8 cellular contexts compared by ENCODE assay signal in genomic region chr10:73493781-73494180, GRCh38. TPM values are rescaled to one million over a fixed set of nuclear protein-coding genes. Genes with fewer than 3 reads are reported as not detected.
A peak's percentile ranks its signal among the peaks of the same experiment; 100 is the strongest.
DNase-seq lines count a peak whose midpoint lies in the region; ATAC-seq and TF ChIP-seq lines count a peak whose summit lies in the region.
"Had no signal": no experiment of that assay in that cellular context is flagged by ENCODE, and none has a peak within 500 bp of the region (broad histone marks: within the 10 kb centered on the region; RNA-seq: fewer than 3 reads in every experiment).

No MANE protein-coding gene starts in this region.

- DNase-seq in GM23338 (ENCODE audit: low spot score): no peak
- DNase-seq in SJSA1 (ENCODE audit: low read depth in 1 of 2, low spot score in 2 of 2): no peak
- DNase-seq in epithelial cell of prostate (ENCODE audit: low read depth, low spot score): no peak
- DNase-seq in gastrocnemius medialis: no peak
- no peak for DNase-seq in NCI-H1930 (lab: John Stamatoyannopoulos, UW)
- DNase-seq in DMS 273 treated with DMSO at 0.1 percent for 48 hours (lab: John Stamatoyannopoulos, UW): no peak
- DNase-seq in SIG-M5 treated with dmso at 0.1 percent for 504 hours (lab: John Stamatoyannopoulos, UW; ENCODE audit: unreplicated experiment): no peak
- DNase-seq: KBM-7 had no signal

- in situ Hi-C loops in gastrocnemius medialis (cut with MboI; ENCODE audit: low sequenced_read_pairs in 4 of 4): no loop called here

- H3K4me3 ChIP-seq in GM23338 (no peak overlapping the region), SJSA1 (no peak overlapping the region), gastrocnemius medialis (peak overlapping the region in 3 of 4 donors; percentile 79 to 99 (median 94))

- H3K4me2 ChIP-seq in GM23338: peak overlapping the region; percentile 98; the same call in 1 of the 2 replicates

- H4K20me1 ChIP-seq in GM23338 (replicated peaks; ENCODE audit: insufficient read depth): 0 out of 2 replicates have a peak, but pooled peaks cover 3% of the 10 kb centered on the region

- H3K9me3 ChIP-seq in SJSA1 (replicated peaks) (no peaks in the 10 kb centered on the region), gastrocnemius medialis (no peaks in the 10 kb centered on the region)

- intact Hi-C loops in gastrocnemius medialis (cut with DNase I; ENCODE audit: low total_unique reads): no loop called here

- H3K4me1 ChIP-seq in GM23338 (ENCODE audit: insufficient read depth) (peaks cover 15% of the 10 kb centered on the region), SJSA1 (replicated peaks) (peaks cover 16% of the 10 kb centered on the region), gastrocnemius medialis (peaks cover 46 to 48% of the 10 kb centered on the region in 2 donors)

- H3K27ac ChIP-seq in GM23338 (ENCODE audit: low read depth) (no peak overlapping the region), SJSA1 (peak overlapping the region; percentile 14; the same call in 1 of the 2 replicates), epithelial cell of prostate (peak overlapping the region; percentile 96), gastrocnemius medialis (peak overlapping the region; percentile 93 to 99 (median 96))

- peaks cover 7% of the 10 kb centered on the region; the same call in 2 of the 3 replicates for H3K36me3 Mint-ChIP-seq in GM23338 (ENCODE audit: low read depth)

- peaks cover 4% of the 10 kb centered on the region for H3K27me3 Mint-ChIP-seq in GM23338 (ENCODE audit: insufficient read depth, low read depth, poor library complexity)

- TF ChIP-seq POLR2A in gastrocnemius medialis (IDR thresholded peaks at IDR 0.05): no peak

- H3K27ac Mint-ChIP-seq in GM23338: 0 out of 2 replicates have a peak overlapping the region, but pooled peaks have one; percentile 10

- H3K4me3 Mint-ChIP-seq in GM23338: peak overlapping the region; percentile 48

- peaks cover 64% of the 10 kb centered on the region for H3K79me2 ChIP-seq in GM23338 (replicated peaks; ENCODE audit: insufficient read depth)

- H3K4me1 Mint-ChIP-seq in GM23338: peaks cover 24% of the 10 kb centered on the region

- no peaks in the 10 kb centered on the region for H3K27me3 ChIP-seq in GM23338 (ENCODE audit: insufficient read depth)
- H3K27me3 ChIP-seq in SJSA1 (replicated peaks): no peaks in the 10 kb centered on the region
- no peaks in the 10 kb centered on the region for H3K27me3 ChIP-seq in gastrocnemius medialis

- H2AFZ ChIP-seq in GM23338: no peak overlapping the region

- peaks cover 6% of the 10 kb centered on the region; the same call in 1 of the 2 replicates for H3F3A ChIP-seq in GM23338 (replicated peaks; ENCODE audit: low read depth)

- no peaks in the 10 kb centered on the region for H3K9me2 ChIP-seq in GM23338 (ENCODE audit: insufficient read depth)

- no peaks in the 10 kb centered on the region for H3K36me3 ChIP-seq in GM23338 (ENCODE audit: insufficient read depth)
- H3K36me3 ChIP-seq in SJSA1: peaks cover 13% of the 10 kb centered on the region
- H3K36me3 ChIP-seq in gastrocnemius medialis: peaks cover 0 to 18% of the 10 kb centered on the region in 2 donors

- TF ChIP-seq CTCF in GM23338 (conservative IDR thresholded peaks at IDR 0.05; ENCODE audit: low read depth in 2 of 2): no peak
- no peak for TF ChIP-seq CTCF in gastrocnemius medialis (IDR thresholded peaks at IDR 0.05 in 4 of 5, conservative IDR thresholded peaks at IDR 0.05 in 1 of 5)

- H3K9me3 Mint-ChIP-seq in GM23338: no peaks in the 10 kb centered on the region; the same call in 2 of the 3 replicates

- ATAC-seq in GM23338 (no peak), gastrocnemius medialis (no peak)

TF ChIP-seq in GM23338, 12 proteins besides CTCF, POLR2A, EP300 and RAD21 (continues in another document):
- TF ChIP-seq POLR2AphosphoS5 (IDR thresholded peaks at IDR 0.05; ENCODE audit: low read depth) (no peak), STAT1 (IDR thresholded peaks at IDR 0.05; ENCODE audit: unreplicated experiment) (no peak), ZNF114 (CRISPR knock-in tag; IDR thresholded peaks at IDR 0.05) (no peak), ZNF331 (CRISPR knock-in tag; IDR thresholded peaks at IDR 0.05; ENCODE audit: low read depth) (no peak)
- TF ChIP-seq, protein P1, sequence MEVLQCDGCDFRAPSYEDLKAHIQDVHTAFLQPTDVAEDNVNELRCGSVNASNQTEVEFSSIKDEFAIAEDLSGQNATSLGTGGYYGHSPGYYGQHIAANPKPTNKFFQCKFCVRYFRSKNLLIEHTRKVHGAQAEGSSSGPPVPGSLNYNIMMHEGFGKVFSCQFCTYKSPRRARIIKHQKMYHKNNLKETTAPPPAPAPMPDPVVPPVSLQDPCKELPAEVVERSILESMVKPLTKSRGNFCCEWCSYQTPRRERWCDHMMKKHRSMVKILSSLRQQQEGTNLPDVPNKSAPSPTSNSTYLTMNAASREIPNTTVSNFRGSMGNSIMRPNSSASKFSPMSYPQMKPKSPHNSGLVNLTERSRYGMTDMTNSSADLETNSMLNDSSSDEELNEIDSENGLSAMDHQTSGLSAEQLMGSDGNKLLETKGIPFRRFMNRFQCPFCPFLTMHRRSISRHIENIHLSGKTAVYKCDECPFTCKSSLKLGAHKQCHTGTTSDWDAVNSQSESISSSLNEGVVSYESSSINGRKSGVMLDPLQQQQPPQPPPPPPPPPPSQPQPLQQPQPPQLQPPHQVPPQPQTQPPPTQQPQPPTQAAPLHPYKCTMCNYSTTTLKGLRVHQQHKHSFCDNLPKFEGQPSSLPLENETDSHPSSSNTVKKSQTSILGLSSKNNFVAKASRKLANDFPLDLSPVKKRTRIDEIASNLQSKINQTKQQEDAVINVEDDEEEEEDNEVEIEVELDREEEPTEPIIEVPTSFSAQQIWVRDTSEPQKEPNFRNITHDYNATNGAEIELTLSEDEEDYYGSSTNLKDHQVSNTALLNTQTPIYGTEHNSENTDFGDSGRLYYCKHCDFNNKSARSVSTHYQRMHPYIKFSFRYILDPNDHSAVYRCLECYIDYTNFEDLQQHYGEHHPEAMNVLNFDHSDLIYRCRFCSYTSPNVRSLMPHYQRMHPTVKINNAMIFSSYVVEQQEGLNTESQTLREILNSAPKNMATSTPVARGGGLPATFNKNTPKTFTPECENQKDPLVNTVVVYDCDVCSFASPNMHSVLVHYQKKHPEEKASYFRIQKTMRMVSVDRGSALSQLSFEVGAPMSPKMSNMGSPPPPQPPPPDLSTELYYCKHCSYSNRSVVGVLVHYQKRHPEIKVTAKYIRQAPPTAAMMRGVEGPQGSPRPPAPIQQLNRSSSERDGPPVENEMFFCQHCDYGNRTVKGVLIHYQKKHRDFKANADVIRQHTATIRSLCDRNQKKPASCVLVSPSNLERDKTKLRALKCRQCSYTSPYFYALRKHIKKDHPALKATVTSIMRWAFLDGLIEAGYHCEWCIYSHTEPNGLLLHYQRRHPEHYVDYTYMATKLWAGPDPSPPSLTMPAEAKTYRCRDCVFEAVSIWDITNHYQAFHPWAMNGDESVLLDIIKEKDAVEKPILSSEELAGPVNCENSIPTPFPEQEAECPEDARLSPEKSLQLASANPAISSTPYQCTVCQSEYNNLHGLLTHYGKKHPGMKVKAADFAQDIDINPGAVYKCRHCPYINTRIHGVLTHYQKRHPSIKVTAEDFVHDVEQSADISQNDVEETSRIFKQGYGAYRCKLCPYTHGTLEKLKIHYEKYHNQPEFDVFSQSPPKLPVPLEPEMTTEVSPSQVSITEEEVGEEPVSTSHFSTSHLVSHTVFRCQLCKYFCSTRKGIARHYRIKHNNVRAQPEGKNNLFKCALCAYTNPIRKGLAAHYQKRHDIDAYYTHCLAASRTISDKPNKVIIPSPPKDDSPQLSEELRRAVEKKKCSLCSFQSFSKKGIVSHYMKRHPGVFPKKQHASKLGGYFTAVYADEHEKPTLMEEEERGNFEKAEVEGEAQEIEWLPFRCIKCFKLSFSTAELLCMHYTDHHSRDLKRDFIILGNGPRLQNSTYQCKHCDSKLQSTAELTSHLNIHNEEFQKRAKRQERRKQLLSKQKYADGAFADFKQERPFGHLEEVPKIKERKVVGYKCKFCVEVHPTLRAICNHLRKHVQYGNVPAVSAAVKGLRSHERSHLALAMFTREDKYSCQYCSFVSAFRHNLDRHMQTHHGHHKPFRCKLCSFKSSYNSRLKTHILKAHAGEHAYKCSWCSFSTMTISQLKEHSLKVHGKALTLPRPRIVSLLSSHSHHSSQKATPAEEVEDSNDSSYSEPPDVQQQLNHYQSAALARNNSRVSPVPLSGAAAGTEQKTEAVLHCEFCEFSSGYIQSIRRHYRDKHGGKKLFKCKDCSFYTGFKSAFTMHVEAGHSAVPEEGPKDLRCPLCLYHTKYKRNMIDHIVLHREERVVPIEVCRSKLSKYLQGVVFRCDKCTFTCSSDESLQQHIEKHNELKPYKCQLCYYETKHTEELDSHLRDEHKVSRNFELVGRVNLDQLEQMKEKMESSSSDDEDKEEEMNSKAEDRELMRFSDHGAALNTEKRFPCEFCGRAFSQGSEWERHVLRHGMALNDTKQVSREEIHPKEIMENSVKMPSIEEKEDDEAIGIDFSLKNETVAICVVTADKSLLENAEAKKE (CRISPR knock-in tag; IDR thresholded peaks at IDR 0.05): no peak
- TF ChIP-seq, protein P2, sequence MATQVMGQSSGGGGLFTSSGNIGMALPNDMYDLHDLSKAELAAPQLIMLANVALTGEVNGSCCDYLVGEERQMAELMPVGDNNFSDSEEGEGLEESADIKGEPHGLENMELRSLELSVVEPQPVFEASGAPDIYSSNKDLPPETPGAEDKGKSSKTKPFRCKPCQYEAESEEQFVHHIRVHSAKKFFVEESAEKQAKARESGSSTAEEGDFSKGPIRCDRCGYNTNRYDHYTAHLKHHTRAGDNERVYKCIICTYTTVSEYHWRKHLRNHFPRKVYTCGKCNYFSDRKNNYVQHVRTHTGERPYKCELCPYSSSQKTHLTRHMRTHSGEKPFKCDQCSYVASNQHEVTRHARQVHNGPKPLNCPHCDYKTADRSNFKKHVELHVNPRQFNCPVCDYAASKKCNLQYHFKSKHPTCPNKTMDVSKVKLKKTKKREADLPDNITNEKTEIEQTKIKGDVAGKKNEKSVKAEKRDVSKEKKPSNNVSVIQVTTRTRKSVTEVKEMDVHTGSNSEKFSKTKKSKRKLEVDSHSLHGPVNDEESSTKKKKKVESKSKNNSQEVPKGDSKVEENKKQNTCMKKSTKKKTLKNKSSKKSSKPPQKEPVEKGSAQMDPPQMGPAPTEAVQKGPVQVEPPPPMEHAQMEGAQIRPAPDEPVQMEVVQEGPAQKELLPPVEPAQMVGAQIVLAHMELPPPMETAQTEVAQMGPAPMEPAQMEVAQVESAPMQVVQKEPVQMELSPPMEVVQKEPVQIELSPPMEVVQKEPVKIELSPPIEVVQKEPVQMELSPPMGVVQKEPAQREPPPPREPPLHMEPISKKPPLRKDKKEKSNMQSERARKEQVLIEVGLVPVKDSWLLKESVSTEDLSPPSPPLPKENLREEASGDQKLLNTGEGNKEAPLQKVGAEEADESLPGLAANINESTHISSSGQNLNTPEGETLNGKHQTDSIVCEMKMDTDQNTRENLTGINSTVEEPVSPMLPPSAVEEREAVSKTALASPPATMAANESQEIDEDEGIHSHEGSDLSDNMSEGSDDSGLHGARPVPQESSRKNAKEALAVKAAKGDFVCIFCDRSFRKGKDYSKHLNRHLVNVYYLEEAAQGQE (IDR thresholded peaks at IDR 0.05; ENCODE audit: unreplicated experiment): no peak

RNA-seq across cellular contexts. Expression of gene PPP3CB, which starts 2.0 kb away (rescaled TPM):
- 38.5 and 42.9 TPM in 2 replicates for total RNA-seq in GM23338 (2014; rRNA removed; shearing (Covaris generic))
- 17.9 and 18.3 TPM in 2 replicates for polyA plus RNA-seq in GM23338 (2016; fragmentation: Nextera tagmentation; extraction: Ambion mirVana)
- 25.1 and 42.6 TPM in 2 replicates for total RNA-seq in SJSA1 (2014; rRNA removed; shearing (Covaris generic))
- total RNA-seq in gastrocnemius medialis: 10 to 100 TPM; 60.1 to 91.6 (median 68.7) TPM

Comparison
In these comparisons a context has a peak if more than half of its experiments do, and no peak if none do; other contexts are left out.
1. H3K4me3 ChIP-seq: peak in gastrocnemius medialis (3 of 4); none in GM23338 (single experiment) and SJSA1 (single experiment).